Comparison of ENCODE assay signal across 8 cellular contexts in genomic region chr9:96418074-96418919, GRCh38. TPM values are rescaled to one million over a fixed set of nuclear protein-coding genes. Genes with fewer than 3 reads are reported as not detected.
DNase-seq lines count a peak whose midpoint lies in the region; ATAC-seq and TF ChIP-seq lines count a peak whose summit lies in the region.

ZNF367 (minus strand) TSS chr9:96418370; CDS start chr9:96418032, 338 bp downstream.

- ATAC-seq in GM19324 (IDR thresholded peaks at IDR 0.05; ENCODE audit: low FRiP score, unreplicated experiment): peak; percentile 72
- peak; percentile 60 for ATAC-seq in HG03460 (IDR thresholded peaks at IDR 0.05; ENCODE audit: unreplicated experiment)
- ATAC-seq in left colon: peak; percentile 78

- DNase-seq in NCI-H524 treated with DMSO at 0.1 percent for 48 hours (lab: John Stamatoyannopoulos, UW) (peak; percentile 94), choroid plexus epithelial cell (ENCODE audit: low read depth) (peak; percentile 99), left colon (peak; percentile 98)
- DNase-seq in activated CD4-positive, alpha-beta T cell treated with anti-CD3 and anti-CD28 coated beads for 4 hours: peak; percentile 86 to 92
- peak; percentile 81 to 91 for DNase-seq in stimulated activated CD4-positive, alpha-beta T cell treated with anti-CD3 and anti-CD28 coated beads, Interleukin-1b, Interleukin-23, amount 100 ng/mL, for 4 hours (ENCODE audit: low read depth in 2 of 2)

- no peak for TF ChIP-seq CTCF in choroid plexus epithelial cell (conservative IDR thresholded peaks at IDR 0.05; ENCODE audit: low read depth, low read length)

- H3K4me2 ChIP-seq in BLaER1: peak within 1 kb of the TSS; percentile 90

- H4K20me1 ChIP-seq in BLaER1: peaks cover 38% of the 10 kb centered on the region

- H3K36me3 ChIP-seq in BLaER1: no peaks in the 10 kb centered on the region

- peak within 1 kb of the TSS; percentile 98 for H3K27ac ChIP-seq in BLaER1

- no peaks in the 10 kb centered on the region for H3K27me3 ChIP-seq in BLaER1

- peaks cover 56% of the 10 kb centered on the region for H3K4me1 ChIP-seq in BLaER1

- no peaks in the 10 kb centered on the region for H3K9me3 ChIP-seq in BLaER1

- intact Hi-C loops in left colon (cut with DNase I, micrococcal nuclease): no loop called here

- peak within 1 kb of the TSS; percentile 98 for H3K9ac ChIP-seq in BLaER1

- H3K4me3 ChIP-seq in BLaER1: peak within 1 kb of the TSS; percentile 89
- peak within 1 kb of the TSS; percentile 90 for H3K4me3 ChIP-seq in choroid plexus epithelial cell (ENCODE audit: low read depth, low read length)

RNA-seq across cellular contexts. Expression of gene ZNF367, which starts in this region (rescaled TPM):
- 1 to 10 TPM; 1.6 to 3.4 TPM for total RNA-seq in left colon

Comparison
In these comparisons a context has a peak if more than half of its experiments do, and no peak if none do; other contexts are left out.
1. Peak in every context shown above with its lines: DNase-seq, ATAC-seq, H3K4me3 ChIP-seq and H3K27ac ChIP-seq.